ENCODE assay signal across 1 cellular context in genomic region chr14:100729982-100730381, GRCh38.
TF ChIP-seq lines count a peak whose summit lies in the region.

No MANE protein-coding gene starts in this region.

TF ChIP-seq in K562, 482 proteins besides CTCF, POLR2A, EP300 and RAD21 (continued from another document):
- TF ChIP-seq ARID4B (CRISPR knock-in tag; IDR thresholded peaks at IDR 0.05) (no peak), JUND (IDR thresholded peaks at IDR 0.05; ENCODE audit: borderline replicate concordance, low read depth, low read length) (0 out of 2 replicates have a peak, but pooled peaks have one; percentile 25), JUND (tag; IDR thresholded peaks at IDR 0.05; ENCODE audit: borderline replicate concordance, low read depth, low read length) (no peak), NFIC (IDR thresholded peaks at IDR 0.05) (peak; percentile 40; the same call in 1 of the 2 replicates), ZFX (CRISPR knock-in tag; IDR thresholded peaks at IDR 0.05) (no peak), TFAP4 (CRISPR knock-in tag; IDR thresholded peaks at IDR 0.05; ENCODE audit: borderline replicate concordance) (no peak)
- TF ChIP-seq, protein P1, sequence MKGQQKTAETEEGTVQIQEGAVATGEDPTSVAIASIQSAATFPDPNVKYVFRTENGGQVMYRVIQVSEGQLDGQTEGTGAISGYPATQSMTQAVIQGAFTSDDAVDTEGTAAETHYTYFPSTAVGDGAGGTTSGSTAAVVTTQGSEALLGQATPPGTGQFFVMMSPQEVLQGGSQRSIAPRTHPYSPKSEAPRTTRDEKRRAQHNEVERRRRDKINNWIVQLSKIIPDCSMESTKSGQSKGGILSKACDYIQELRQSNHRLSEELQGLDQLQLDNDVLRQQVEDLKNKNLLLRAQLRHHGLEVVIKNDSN (CRISPR knock-in tag; IDR thresholded peaks at IDR 0.05) = no peak
- TF ChIP-seq, protein P2, sequence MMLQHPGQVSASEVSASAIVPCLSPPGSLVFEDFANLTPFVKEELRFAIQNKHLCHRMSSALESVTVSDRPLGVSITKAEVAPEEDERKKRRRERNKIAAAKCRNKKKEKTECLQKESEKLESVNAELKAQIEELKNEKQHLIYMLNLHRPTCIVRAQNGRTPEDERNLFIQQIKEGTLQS (IDR thresholded peaks at IDR 0.05) = 0 out of 2 replicates have a peak, but pooled peaks have one; percentile 22
- TF ChIP-seq, protein P2 (CRISPR knock-in tag; conservative IDR thresholded peaks at IDR 0.05) = no peak
